19 cellular contexts compared by ENCODE assay signal in the genomic region with DNA sequence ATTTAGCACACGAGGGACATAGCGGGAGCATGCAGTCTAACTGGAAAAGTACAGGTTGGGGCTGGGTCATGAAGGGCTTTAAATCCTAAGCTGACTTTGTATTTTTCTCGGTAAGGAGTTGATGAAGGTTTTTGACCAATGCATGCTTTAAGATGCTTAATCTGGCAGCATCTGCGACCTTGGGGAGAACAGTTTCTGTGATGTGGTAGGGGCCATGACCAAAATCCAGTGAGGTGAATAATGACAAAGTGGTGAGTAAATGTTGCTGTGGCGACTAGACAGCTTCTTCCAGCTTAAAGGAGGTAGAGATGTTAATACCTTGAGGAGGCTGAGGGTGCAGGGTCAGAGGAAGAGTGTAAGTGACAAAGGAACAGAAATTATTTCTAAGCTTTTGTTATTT.
DNase-seq lines count a peak whose midpoint lies in the region; ATAC-seq, FAIRE-seq and TF ChIP-seq lines count a peak whose summit lies in the region.
"Had no signal": no experiment of that assay in that cellular context is flagged by ENCODE, and none has a peak within 500 bp of the region (broad histone marks: within the 10 kb centered on the region; RNA-seq: fewer than 3 reads in every experiment).

No MANE protein-coding gene starts in this region.

- no peak overlapping the region for H3K4me2 ChIP-seq in mammary epithelial cell (ENCODE audit: insufficient read depth, low read depth, low read length)
- H3K4me2 ChIP-seq in HepG2 (ENCODE audit: low read depth, low read length), result no peak overlapping the region
- H3K4me2 ChIP-seq: PC-9 had no signal

- DNase-seq in mammary epithelial cell, result peak; percentile 5
- no peak for DNase-seq in breast epithelium (ENCODE audit: low spot score in 2 of 2)
- peak; percentile 66 for DNase-seq in astrocyte of the hippocampus (ENCODE audit: low read depth, low spot score)
- no peak for DNase-seq in HepG2 (ENCODE audit: low spot score)
- no peak for DNase-seq in thyroid gland
- DNase-seq in NCI-H510A (lab: John Stamatoyannopoulos, UW), result no peak
- DNase-seq in gastrocnemius medialis, result no peak
- no peak for DNase-seq in NCI-H1417 treated with DMSO at 0.1 percent for 48 hours (lab: John Stamatoyannopoulos, UW)
- DNase-seq: activated CD4-positive, alpha-beta T cell treated with anti-CD3 and anti-CD28 coated beads, Interleukin-2, amount 10 ng/mL, durations not matched to agents 24 days and 14 days; activated T-cell treated with anti-CD3 and anti-CD28 coated beads for 4 hours; CD4-positive, alpha-beta memory T cell; cerebellar nuclear complex; NCI-H748 treated with DMSO at 0.1 percent for 48 hours; PC-9; stimulated activated naive B cell treated with anti-CD40 and anti-IgM and Interleukin-4, amounts not matched to agents 10 μg/mL and 1 μg/mL and 100 μg/mL, for 72 hours; upper lobe of right lung had no signal

- CTCF ChIA-PET in mammary epithelial cell (lab: Charles Lee; ENCODE audit: low non-redundant PET), result no interaction called here
- CTCF ChIA-PET in HepG2 (lab: Yijun Ruan, JAX; ENCODE audit: low intra/inter-chr PET ratio, low total read pairs), result no interaction called here

- dilution Hi-C loops in mammary epithelial cell (cut with HindIII; ENCODE audit: low sequenced_read_pairs), result no loop called here

- in situ Hi-C loops in mammary epithelial cell (cut with MboI; ENCODE audit: low sequenced_read_pairs in 2 of 2), result no loop called here
- in situ Hi-C loops in HepG2 (cut with HindIII; ENCODE audit: extremely low pct_ligation_motif_present, low pct_unique_long_range_greater_than_20kb), result no loop called here
- in situ Hi-C loops in gastrocnemius medialis (cut with MboI; ENCODE audit: low sequenced_read_pairs in 4 of 4), result no loop called here

- peaks cover 5% of the 10 kb centered on the region for H3K4me1 ChIP-seq in mammary epithelial cell (ENCODE audit: insufficient read depth, low read length)
- no peaks in the 10 kb centered on the region for H3K4me1 ChIP-seq in breast epithelium
- H3K4me1 ChIP-seq in HepG2 (ENCODE audit: insufficient read depth, low read length), result peaks cover 12% of the 10 kb centered on the region
- peaks cover 29 to 34% of the 10 kb centered on the region in 2 donors for H3K4me1 ChIP-seq in thyroid gland
- H3K4me1 ChIP-seq in gastrocnemius medialis, result peaks cover 17% of the 10 kb centered on the region in 2 donors
- H3K4me1 ChIP-seq: upper lobe of right lung had no signal

- H2AFZ ChIP-seq in mammary epithelial cell (ENCODE audit: low read depth, low read length), result no peak overlapping the region
- no peak overlapping the region for H2AFZ ChIP-seq in HepG2 (ENCODE audit: low read length)
- H2AFZ ChIP-seq: PC-9 had no signal

- H3K27ac ChIP-seq in mammary epithelial cell (ENCODE audit: insufficient read depth, low read depth, low read length) (no peak overlapping the region), breast epithelium (no peak overlapping the region), HepG2 (ENCODE audit: extremely low read length, insufficient read depth, low read length) (peak overlapping the region; percentile 22), thyroid gland (peak overlapping the region; percentile 62 to 78 (median 71)), gastrocnemius medialis (peak overlapping the region in 1 of 4 donors; percentile 47)
- H3K27ac ChIP-seq: HL-60, PC-9, SK-N-MC, upper lobe of right lung had no signal

- FAIRE-seq in HepG2 (lab: Jason Lieb, UNC), result no peak
- FAIRE-seq: K562 had no signal

- TF ChIP-seq EP300 in HepG2 (IDR thresholded peaks at IDR 0.05; ENCODE audit: low read depth in 2 of 2, low read length in 2 of 2), result no peak
- no peak for TF ChIP-seq EP300 in HepG2 (CRISPR knock-in tag; IDR thresholded peaks at IDR 0.05; ENCODE audit: borderline replicate concordance)

- POLR2A ChIA-PET in HepG2 (lab: Yijun Ruan, JAX), result no interaction called here

- TF ChIP-seq POLR2A in breast epithelium (IDR thresholded peaks at IDR 0.05), result no peak
- TF ChIP-seq POLR2A in HepG2 (IDR thresholded peaks at IDR 0.05; ENCODE audit: insufficient read depth in 1 of 2, low read depth in 2 of 2, low read length in 2 of 2), result no peak
- no peak for TF ChIP-seq POLR2A in thyroid gland (IDR thresholded peaks at IDR 0.05)
- no peak for TF ChIP-seq POLR2A in gastrocnemius medialis (IDR thresholded peaks at IDR 0.05)

- WGBS in mammary epithelial cell (ENCODE audit: low coverage, missing lambda C conversion rate), result 90% methylated on average over 5 of the region's 5 CpGs
- 94% methylated on average over 5 of the region's 5 CpGs for WGBS in HepG2 (ENCODE audit: low lambda C conversion rate)
- WGBS in thyroid gland, 2 donors, result 81 to 83% methylated on average over 5 of the region's 5 CpGs

- H3K4me3 ChIP-seq in mammary epithelial cell (replicated peaks in 1 of 3; ENCODE audit: insufficient read depth in 1 of 3, low read depth in 2 of 3, low read length in 3 of 3), result no peak overlapping the region
- H3K4me3 ChIP-seq in breast epithelium, result no peak overlapping the region
- H3K4me3 ChIP-seq in HepG2 (replicated peaks in 1 of 3; ENCODE audit: insufficient read depth in 1 of 3, low read depth in 2 of 3, low read length in 3 of 3), result no peak overlapping the region
- no peak overlapping the region for H3K4me3 ChIP-seq in thyroid gland (replicated peaks in 1 of 3)
- H3K4me3 ChIP-seq in gastrocnemius medialis, result no peak overlapping the region
- H3K4me3 ChIP-seq: K562, PC-9, SK-N-MC, upper lobe of right lung had no signal

- H3K79me2 ChIP-seq in mammary epithelial cell (ENCODE audit: insufficient read depth, low read length), result no peaks in the 10 kb centered on the region
- no peaks in the 10 kb centered on the region for H3K79me2 ChIP-seq in HepG2 (ENCODE audit: insufficient read depth, low read length)

- H3K27me3 ChIP-seq in mammary epithelial cell (ENCODE audit: insufficient read depth, low read length) (no peaks in the 10 kb centered on the region), breast epithelium (no peaks in the 10 kb centered on the region), HepG2 (ENCODE audit: control insufficient read depth in 1 of 2, insufficient read depth in 2 of 2, low read length in 2 of 2) (no peaks in the 10 kb centered on the region), thyroid gland (no peaks in the 10 kb centered on the region), gastrocnemius medialis (no peaks in the 10 kb centered on the region)
- H3K27me3 ChIP-seq: upper lobe of right lung had no signal

- H4K20me1 ChIP-seq in mammary epithelial cell (ENCODE audit: insufficient read depth, low read length) (no peaks in the 10 kb centered on the region), HepG2 (ENCODE audit: insufficient read depth, low read length) (no peaks in the 10 kb centered on the region)

- H3K36me3 ChIP-seq in mammary epithelial cell (ENCODE audit: insufficient read depth, low read length) (no peaks in the 10 kb centered on the region), breast epithelium (no peaks in the 10 kb centered on the region), HepG2 (replicated peaks in 1 of 2; ENCODE audit: control insufficient read depth in 1 of 2, insufficient read depth in 2 of 2, low read length in 2 of 2) (0 out of 5 replicates have a peak, but pooled peaks cover 0 to 3% of the 10 kb centered on the region in 2 experiments), thyroid gland (no peaks in the 10 kb centered on the region), gastrocnemius medialis (no peaks in the 10 kb centered on the region)
- H3K36me3 ChIP-seq: upper lobe of right lung had no signal

- H3K9me3 ChIP-seq in mammary epithelial cell (replicated peaks; ENCODE audit: insufficient read depth, low read length) (no peaks in the 10 kb centered on the region), breast epithelium (no peaks in the 10 kb centered on the region), HepG2 (ENCODE audit: low read length) (no peaks in the 10 kb centered on the region), thyroid gland (no peaks in the 10 kb centered on the region), gastrocnemius medialis (no peaks in the 10 kb centered on the region)
- H3K9me3 ChIP-seq: upper lobe of right lung had no signal

- BruUV-seq in mammary epithelial cell (replicated peaks; lab: Mats Ljungman, UMichigan) (no TSS peak), HepG2 (replicated peaks; lab: Mats Ljungman, UMichigan) (no TSS peak)

- no peak for TF ChIP-seq RAD21 in HepG2 (CRISPR knock-in tag; IDR thresholded peaks at IDR 0.05)

- TF ChIP-seq CTCF in mammary epithelial cell (conservative IDR thresholded peaks at IDR 0.05 in 1 of 2, IDR thresholded peaks at IDR 0.05 in 1 of 2; ENCODE audit: extremely low read depth in 1 of 2, insufficient read depth in 1 of 2, low read depth in 1 of 2, low read length in 2 of 2), result no peak
- TF ChIP-seq CTCF in breast epithelium (IDR thresholded peaks at IDR 0.05), result no peak
- no peak for TF ChIP-seq CTCF in HepG2 (CRISPR knock-in tag; IDR thresholded peaks at IDR 0.05)
- no peak for TF ChIP-seq CTCF in thyroid gland (IDR thresholded peaks at IDR 0.05)
- TF ChIP-seq CTCF in gastrocnemius medialis (IDR thresholded peaks at IDR 0.05 in 4 of 5, conservative IDR thresholded peaks at IDR 0.05 in 1 of 5), result no peak

- H3K9ac ChIP-seq in mammary epithelial cell (ENCODE audit: insufficient read depth, low read length) (no peak overlapping the region), HepG2 (ENCODE audit: insufficient read depth, low read depth, low read length) (no peak overlapping the region)

- ATAC-seq in HepG2, result no peak; the same call in 2 of the 3 replicates
- no peak for ATAC-seq in gastrocnemius medialis
- ATAC-seq: K562; stimulated activated naive B cell treated with anti-CD40 and anti-IgM and Interleukin-4, amounts not matched to agents 10 μg/mL and 1 μg/mL and 100 μg/mL, for 72 hours had no signal

- intact Hi-C loops in mammary epithelial cell (cut with micrococcal nuclease) (no loop called here), breast epithelium (cut with DNase I; ENCODE audit: low total_unique reads) (no loop called here), HepG2 (cut with micrococcal nuclease; ENCODE audit: unreplicated experiment) (no loop called here), thyroid gland (cut with DNase I) (no loop called here), gastrocnemius medialis (cut with DNase I; ENCODE audit: low total_unique reads) (no loop called here)

TF ChIP-seq in HepG2, 621 proteins besides CTCF, POLR2A, EP300 and RAD21:
- TF ChIP-seq THAP11 (CRISPR knock-in tag; IDR thresholded peaks at IDR 0.05) (no peak), FOXK1 (CRISPR knock-in tag; IDR thresholded peaks at IDR 0.05; ENCODE audit: borderline replicate concordance, low read depth) (no peak), ZBTB38 (CRISPR knock-in tag; IDR thresholded peaks at IDR 0.05) (no peak), ZNF564 (CRISPR knock-in tag; IDR thresholded peaks at IDR 0.05) (no peak), NFE2 (CRISPR knock-in tag; IDR thresholded peaks at IDR 0.05) (no peak)

Comparison
In these comparisons a context has a peak if more than half of its experiments do, and no peak if none do; other contexts are left out.
1. DNase-seq: peak in mammary epithelial cell (single experiment) and astrocyte of the hippocampus (single experiment); none in breast epithelium (0 of 2), HepG2 (single experiment), thyroid gland (0 of 2), NCI-H510A (single experiment), gastrocnemius medialis (0 of 2) and NCI-H1417 treated with DMSO at 0.1 percent for 48 hours (single experiment).
2. H3K27ac ChIP-seq: peak in HepG2 (single experiment) and thyroid gland (3 of 3); none in mammary epithelial cell (single experiment) and breast epithelium (0 of 2).